Comparison of ENCODE assay signal across 8 cellular contexts in the genomic region with DNA sequence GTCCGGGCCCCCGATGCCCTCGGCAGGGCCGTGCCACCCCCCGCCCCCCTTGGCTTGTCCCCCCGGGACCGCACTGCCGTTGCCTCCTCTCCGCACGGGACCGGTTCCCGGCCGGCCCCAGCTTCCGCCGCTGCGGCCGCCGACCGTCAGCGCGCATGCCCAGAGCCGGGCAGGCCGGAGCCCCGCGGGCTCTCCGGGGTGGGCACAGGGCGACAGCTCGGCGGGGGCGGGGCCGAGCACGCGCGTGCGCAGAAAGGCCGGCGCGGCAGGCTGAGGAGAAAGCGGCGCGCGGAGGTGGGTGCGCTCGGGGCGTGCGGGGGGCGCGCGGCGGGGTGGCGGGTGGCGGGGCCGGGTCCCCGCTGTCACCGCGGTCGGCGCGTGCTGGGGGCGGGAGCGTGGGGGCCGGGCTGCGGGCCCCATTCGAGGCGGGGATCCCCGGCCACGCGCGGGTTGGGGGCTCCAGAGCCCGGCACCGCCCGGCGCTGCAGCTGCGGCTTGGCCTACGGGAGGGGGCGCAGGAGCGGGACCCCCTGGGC. TPM values are rescaled to one million over a fixed set of nuclear protein-coding genes. Genes with fewer than 3 reads are reported as not detected.
DNase-seq lines count a peak whose midpoint lies in the region; ATAC-seq, FAIRE-seq and TF ChIP-seq lines count a peak whose summit lies in the region.

Gene TBC1D24 (plus strand): TSS at position 251 of the 536 bp plus-strand sequence. CDS start 21,022 bp downstream, outside the sequence.

- H3K27ac Mint-ChIP-seq in T-cell: no peak within 1 kb of the TSS
- peak within 1 kb of the TSS; percentile 62 for H3K27ac Mint-ChIP-seq in activated naive CD8-positive, alpha-beta T cell treated with anti-CD3 and anti-CD28 coated beads, Interleukin-2, amount 50 U/mL, for 24 hours

- H3K9me3 ChIP-seq in Loucy (ENCODE audit: insufficient read depth, low read depth, low read length) (no peaks in the 10 kb centered on the region), pancreas (no peaks in the 10 kb centered on the region), thoracic aorta (no peaks in the 10 kb centered on the region)

- H3K27ac ChIP-seq in pancreas (peak within 1 kb of the TSS; percentile 76 to 85 (median 79)), thoracic aorta (peak within 1 kb of the TSS in 1 of 2 donors; percentile 64)

- no peaks in the 10 kb centered on the region for H3K9me3 Mint-ChIP-seq in T-cell
- H3K9me3 Mint-ChIP-seq in activated naive CD8-positive, alpha-beta T cell treated with anti-CD3 and anti-CD28 coated beads, Interleukin-2, amount 50 U/mL, for 24 hours: no peaks in the 10 kb centered on the region

- no peak within 1 kb of the TSS for H2AFZ ChIP-seq in Loucy (ENCODE audit: low read length)

- FAIRE-seq in pancreas (lab: Jason Lieb, UNC): no peak

- H3K4me2 ChIP-seq in Loucy (ENCODE audit: low read depth, low read length, poor library complexity, severe bottlenecking): peak within 1 kb of the TSS; percentile 70

- POLR2A ChIA-PET in T-cell (lab: Charles Lee): no interaction called here

- peaks cover 20 to 22% (median 21%) of the 10 kb centered on the region in 3 donors for H3K4me1 Mint-ChIP-seq in T-cell
- H3K4me1 Mint-ChIP-seq in activated naive CD8-positive, alpha-beta T cell treated with anti-CD3 and anti-CD28 coated beads, Interleukin-2, amount 50 U/mL, for 24 hours: peaks cover 20% of the 10 kb centered on the region

- DNase-seq in DMS153 (lab: John Stamatoyannopoulos, UW) (peak; percentile 47), T-cell (peak; percentile 15 to 82 (median 59)), Right ventricle myocardium superior (peak; percentile 93), pancreas (peak; percentile 81 to 97 (median 92)), thoracic aorta (ENCODE audit: low spot score) (no peak)
- peak; percentile 89 for DNase-seq in activated naive CD8-positive, alpha-beta T cell treated with anti-CD3 and anti-CD28 coated beads, Interleukin-2, amount 50 U/mL, for 24 hours

- H3K27me3 Mint-ChIP-seq in T-cell: peaks cover 6 to 21% of the 10 kb centered on the region in 2 donors
- H3K27me3 Mint-ChIP-seq in activated naive CD8-positive, alpha-beta T cell treated with anti-CD3 and anti-CD28 coated beads, Interleukin-2, amount 50 U/mL, for 24 hours: peaks cover 16% of the 10 kb centered on the region

- CTCF ChIA-PET in T-cell (lab: Charles Lee): no interaction called here

- H3K79me2 ChIP-seq in Loucy (ENCODE audit: insufficient read depth, low read length): peaks cover 47% of the 10 kb centered on the region

- no peak for TF ChIP-seq CTCF in Loucy (conservative IDR thresholded peaks at IDR 0.05; ENCODE audit: low read length)
- TF ChIP-seq CTCF in pancreas (IDR thresholded peaks at IDR 0.05): no peak
- no peak for TF ChIP-seq CTCF in thoracic aorta (IDR thresholded peaks at IDR 0.05)

- H3K4me3 ChIP-seq in Loucy (ENCODE audit: low read length, poor library complexity, severe bottlenecking): peak within 1 kb of the TSS; percentile 85
- H3K4me3 ChIP-seq in pancreas: peak within 1 kb of the TSS; percentile 59 to 92 (median 67)
- H3K4me3 ChIP-seq in thoracic aorta: peak within 1 kb of the TSS; percentile 90

- H3K4me3 Mint-ChIP-seq in T-cell: peak within 1 kb of the TSS; percentile 64 to 76 (median 72)
- peak within 1 kb of the TSS; percentile 76 for H3K4me3 Mint-ChIP-seq in activated naive CD8-positive, alpha-beta T cell treated with anti-CD3 and anti-CD28 coated beads, Interleukin-2, amount 50 U/mL, for 24 hours

- H4K20me1 ChIP-seq in Loucy (ENCODE audit: insufficient read depth, low read length, poor library complexity, severe bottlenecking): peaks cover 14% of the 10 kb centered on the region

- intact Hi-C loops in Right ventricle myocardium superior (cut with DNase I) (no loop called here), pancreas (cut with DNase I) (no loop called here)

- H3K36me3 Mint-ChIP-seq in T-cell: no peaks in the 10 kb centered on the region
- H3K36me3 Mint-ChIP-seq in activated naive CD8-positive, alpha-beta T cell treated with anti-CD3 and anti-CD28 coated beads, Interleukin-2, amount 50 U/mL, for 24 hours (ENCODE audit: low read depth): no peaks in the 10 kb centered on the region

- H3K4me1 ChIP-seq in Loucy (ENCODE audit: insufficient read depth, low read length, poor library complexity, severe bottlenecking): peaks cover 23% of the 10 kb centered on the region
- H3K4me1 ChIP-seq in pancreas: peaks cover 16 to 36% (median 21%) of the 10 kb centered on the region in 3 donors
- peaks cover 19 to 30% of the 10 kb centered on the region in 2 donors for H3K4me1 ChIP-seq in thoracic aorta (ENCODE audit: control insufficient read depth in 1 of 2, low read depth in 2 of 2)

- H3F3A ChIP-seq in Loucy (ENCODE audit: low read depth): no peaks in the 10 kb centered on the region

- H3K36me3 ChIP-seq in Loucy (ENCODE audit: insufficient read depth, low read length): no peaks in the 10 kb centered on the region
- no peaks in the 10 kb centered on the region for H3K36me3 ChIP-seq in pancreas
- no peaks in the 10 kb centered on the region for H3K36me3 ChIP-seq in thoracic aorta

- ATAC-seq in GM21619 (IDR thresholded peaks at IDR 0.05; ENCODE audit: unreplicated experiment) (peak; percentile 52), T-cell (replicated peaks in 1 of 4) (peak; percentile 68 to 73 (median 71)), Right ventricle myocardium superior (ENCODE audit: poor library complexity) (peak; percentile 96), pancreas (peak; percentile 75 to 88 (median 86)), thoracic aorta (ENCODE audit: insufficient number of reproducible peaks, low FRiP score, low read depth) (peak; percentile 46)
- ATAC-seq in activated naive CD8-positive, alpha-beta T cell treated with anti-CD3 and anti-CD28 coated beads, Interleukin-2, amount 50 U/mL, for 24 hours: peak; percentile 55

- H3K9me2 ChIP-seq in Loucy (replicated peaks; ENCODE audit: low read depth, low read length): no peaks in the 10 kb centered on the region

- H3K27me3 ChIP-seq in Loucy (ENCODE audit: insufficient read depth, low read length, poor library complexity, severe bottlenecking) (no peaks in the 10 kb centered on the region), pancreas (peaks cover 0 to 5% (median 0%) of the 10 kb centered on the region in 4 donors), thoracic aorta (replicated peaks; ENCODE audit: insufficient read depth) (no peaks in the 10 kb centered on the region)

- 0 to 1% methylated on average over 32 to 77 of the region's 77 CpGs for WGBS in pancreas, 2 donors

- H3K9ac ChIP-seq in Loucy (ENCODE audit: low read depth, low read length, poor library complexity, severe bottlenecking): peak within 1 kb of the TSS; percentile 98

RNA-seq across cellular contexts. Expression of gene TBC1D24, which starts in this region (rescaled TPM):
- total RNA-seq in T-cell: 10 to 100 TPM in 3 of 5 donors, 1 to 10 TPM in 2; 8.3 to 22.2 (median 10.7) TPM
- total RNA-seq in Right ventricle myocardium superior: 11.8 TPM
- 10 to 100 TPM; 16.8 to 23.7 (median 19.7) TPM for total RNA-seq in pancreas
- polyA plus RNA-seq in pancreas: 10 to 100 TPM; 10.8 to 16.0 TPM
- total RNA-seq in thoracic aorta: 10 to 100 TPM; 14.5 to 15.0 TPM

Comparison
In these comparisons a context has a peak if more than half of its experiments do, and no peak if none do; other contexts are left out.
1. ATAC-seq: peak in every context shown above with its lines; median percentile 96 in Right ventricle myocardium superior; 86 in pancreas; 71 in T-cell; 55 in activated naive CD8-positive, alpha-beta T cell treated with anti-CD3 and anti-CD28 coated beads, Interleukin-2, amount 50 U/mL, for 24 hours; 52 in GM21619; 46 in thoracic aorta.